In genomic region chr11:1472180-1473005, GRCh38 we compare ENCODE assay signal across 16 cellular contexts.
"Had no signal": no experiment of that assay in that cellular context is flagged by ENCODE, and none has a peak within 500 bp of the region (broad histone marks: within the 10 kb centered on the region; RNA-seq: fewer than 3 reads in every experiment).

No MANE protein-coding gene starts in this region.

- H3K4me1 ChIP-seq: vagina had no signal

- H3K4me3 ChIP-seq: adrenal gland, coronary artery, vagina had no signal

- ATAC-seq: left colon; naive thymus-derived CD8-positive, alpha-beta T cell; sciatic nerve; SK-N-SH treated with all-trans-retinoic acid at 6 μM for 48 hours; stimulated activated memory B cell treated with anti-CD40 and anti-IgM and Interleukin-4, amounts not matched to agents 10 μg/mL and 1 μg/mL and 100 μg/mL, for 72 hours had no signal

- H3K27ac ChIP-seq: adrenal gland, vagina, VCaP had no signal

- DNase-seq: activated CD4-positive, alpha-beta memory T cell treated with anti-CD3 and anti-CD28 coated beads for 36 hours; activated T-cell treated with anti-CD3 and anti-CD28 coated beads, Interleukin-2, amount 50 U/mL, for 24 hours; adrenal gland; caudate nucleus; foreskin fibroblast; stimulated activated CD4-positive, alpha-beta T cell treated with anti-CD3 and anti-CD28 coated beads, Interleukin-2, amount 100 ng/mL, for 24 hours had no signal

- H3K4me3 Mint-ChIP-seq: activated CD4-positive, alpha-beta memory T cell treated with anti-CD3 and anti-CD28 coated beads for 36 hours; activated naive CD4-positive, alpha-beta T cell treated with anti-CD3 and anti-CD28 coated beads, Interleukin-2, amount 50 U/mL, for 24 hours; activated T-cell treated with anti-CD3 and anti-CD28 coated beads, Interleukin-2, amount 50 U/mL, for 24 hours; naive thymus-derived CD8-positive, alpha-beta T cell; stimulated activated memory B cell treated with anti-CD40 and anti-IgM and Interleukin-4, amounts not matched to agents 10 μg/mL and 1 μg/mL and 100 μg/mL, for 72 hours had no signal

- H3K9me3 Mint-ChIP-seq: activated CD4-positive, alpha-beta memory T cell treated with anti-CD3 and anti-CD28 coated beads for 36 hours; activated naive CD4-positive, alpha-beta T cell treated with anti-CD3 and anti-CD28 coated beads, Interleukin-2, amount 50 U/mL, for 24 hours; activated T-cell treated with anti-CD3 and anti-CD28 coated beads, Interleukin-2, amount 50 U/mL, for 24 hours; naive thymus-derived CD8-positive, alpha-beta T cell; stimulated activated memory B cell treated with anti-CD40 and anti-IgM and Interleukin-4, amounts not matched to agents 10 μg/mL and 1 μg/mL and 100 μg/mL, for 72 hours had no signal

- H3K27me3 Mint-ChIP-seq: activated CD4-positive, alpha-beta memory T cell treated with anti-CD3 and anti-CD28 coated beads for 36 hours; activated naive CD4-positive, alpha-beta T cell treated with anti-CD3 and anti-CD28 coated beads, Interleukin-2, amount 50 U/mL, for 24 hours; activated T-cell treated with anti-CD3 and anti-CD28 coated beads, Interleukin-2, amount 50 U/mL, for 24 hours; naive thymus-derived CD8-positive, alpha-beta T cell; progenitor cell of endocrine pancreas; stimulated activated memory B cell treated with anti-CD40 and anti-IgM and Interleukin-4, amounts not matched to agents 10 μg/mL and 1 μg/mL and 100 μg/mL, for 72 hours had no signal

- H3K27ac Mint-ChIP-seq: activated CD4-positive, alpha-beta memory T cell treated with anti-CD3 and anti-CD28 coated beads for 36 hours; activated naive CD4-positive, alpha-beta T cell treated with anti-CD3 and anti-CD28 coated beads, Interleukin-2, amount 50 U/mL, for 24 hours; activated T-cell treated with anti-CD3 and anti-CD28 coated beads, Interleukin-2, amount 50 U/mL, for 24 hours; progenitor cell of endocrine pancreas; stimulated activated memory B cell treated with anti-CD40 and anti-IgM and Interleukin-4, amounts not matched to agents 10 μg/mL and 1 μg/mL and 100 μg/mL, for 72 hours had no signal

- H3K9me3 ChIP-seq: adrenal gland, vagina had no signal

- H3K4me1 Mint-ChIP-seq: activated naive CD4-positive, alpha-beta T cell treated with anti-CD3 and anti-CD28 coated beads, Interleukin-2, amount 50 U/mL, for 24 hours; stimulated activated memory B cell treated with anti-CD40 and anti-IgM and Interleukin-4, amounts not matched to agents 10 μg/mL and 1 μg/mL and 100 μg/mL, for 72 hours had no signal

- H3K27me3 ChIP-seq: adrenal gland, vagina had no signal
